8 cellular contexts compared by ENCODE assay signal in genomic region chr14:100108840-100109593, GRCh38. TPM values are rescaled to one million over a fixed set of nuclear protein-coding genes. Genes with fewer than 3 reads are reported as not detected.
DNase-seq lines count a peak whose midpoint lies in the region; ATAC-seq and TF ChIP-seq lines count a peak whose summit lies in the region.

No MANE protein-coding gene starts in this region.

- no peak for TF ChIP-seq POLR2A in heart left ventricle (IDR thresholded peaks at IDR 0.05)
- TF ChIP-seq POLR2A in testis (IDR thresholded peaks at IDR 0.05) = no peak

- no peak for ATAC-seq in activated CD4-positive, alpha-beta T cell treated with anti-CD3 and anti-CD28 coated beads for 36 hours
- no peak for ATAC-seq in activated naive CD4-positive, alpha-beta T cell treated with anti-CD3 and anti-CD28 coated beads, Interleukin-2, amount 50 U/mL, for 72 hours
- ATAC-seq in heart left ventricle = peak in 3 of 4 donors; percentile 5 to 45 (median 8)

- peak overlapping the region; percentile 92 for H3K27ac Mint-ChIP-seq in activated CD4-positive, alpha-beta T cell treated with anti-CD3 and anti-CD28 coated beads for 36 hours
- H3K27ac Mint-ChIP-seq in activated naive CD4-positive, alpha-beta T cell treated with anti-CD3 and anti-CD28 coated beads, Interleukin-2, amount 50 U/mL, for 72 hours = peak overlapping the region; percentile 94 to 97

- peak overlapping the region in 9 of 12 donors; percentile 2 to 67 (median 37) for H3K27ac ChIP-seq in heart left ventricle
- H3K27ac ChIP-seq in testis = no peak overlapping the region

- peak overlapping the region; percentile 36 for H3K9ac ChIP-seq in skeletal muscle satellite cell (ENCODE audit: low read depth, low read length)

- 74 to 81% (median 76%) methylated on average over 10 of the region's 10 CpGs for WGBS in heart left ventricle, 4 donors
- 83 to 89% methylated on average over 10 of the region's 10 CpGs for WGBS in testis, 2 donors

- H3K4me3 ChIP-seq in heart left ventricle (no peak overlapping the region), skeletal muscle satellite cell (ENCODE audit: low read length) (no peak overlapping the region), testis (no peak overlapping the region)

- no peak overlapping the region for H3K4me2 ChIP-seq in skeletal muscle satellite cell (ENCODE audit: low read length)

- H3K9me3 ChIP-seq in heart left ventricle (no peaks in the 10 kb centered on the region), skeletal muscle satellite cell (replicated peaks; ENCODE audit: low read length) (no peaks in the 10 kb centered on the region), testis (no peaks in the 10 kb centered on the region)

- no peaks in the 10 kb centered on the region for H3K9me3 Mint-ChIP-seq in activated CD4-positive, alpha-beta T cell treated with anti-CD3 and anti-CD28 coated beads for 36 hours (ENCODE audit: low read depth)
- no peaks in the 10 kb centered on the region for H3K9me3 Mint-ChIP-seq in activated naive CD4-positive, alpha-beta T cell treated with anti-CD3 and anti-CD28 coated beads, Interleukin-2, amount 50 U/mL, for 72 hours

- H3K4me3 Mint-ChIP-seq in activated CD4-positive, alpha-beta T cell treated with anti-CD3 and anti-CD28 coated beads for 36 hours = no peak overlapping the region

- CTCF ChIA-PET in activated CD4-positive, alpha-beta T cell treated with anti-CD3 and anti-CD28 coated beads for 36 hours (lab: Charles Lee) = interaction anchor here (0.7 to 12.1 kb wide), 18 partner anchors 9 to 138 kb away, joined by 3 to 300 read pairs (median 14); partner anchors contain the start of gene EVL

- TF ChIP-seq CTCF in heart left ventricle (IDR thresholded peaks at IDR 0.05) (no peak), testis (IDR thresholded peaks at IDR 0.05) (no peak)

- H3K36me3 Mint-ChIP-seq in activated CD4-positive, alpha-beta T cell treated with anti-CD3 and anti-CD28 coated beads for 36 hours (ENCODE audit: low read depth) = peaks cover 50% of the 10 kb centered on the region
- H3K36me3 Mint-ChIP-seq in activated naive CD4-positive, alpha-beta T cell treated with anti-CD3 and anti-CD28 coated beads, Interleukin-2, amount 50 U/mL, for 72 hours = peaks cover 42 to 54% of the 10 kb centered on the region in 2 donors

- DNase-seq in activated CD4-positive, alpha-beta T cell treated with anti-CD3 and anti-CD28 coated beads for 36 hours = no peak
- no peak for DNase-seq in activated CD4-positive, alpha-beta T cell treated with anti-CD3 and anti-CD28 coated beads, Interleukin-2, amount 50 U/mL, for 4 hours
- no peak for DNase-seq in activated naive CD4-positive, alpha-beta T cell treated with anti-CD3 and anti-CD28 coated beads, Interleukin-2, amount 50 U/mL, for 72 hours (ENCODE audit: low spot score in 2 of 2)
- DNase-seq in heart left ventricle (peak in 1 of 5 donors; percentile 45), DMS79 treated with DMSO at 0.1 percent for 48 hours (lab: John Stamatoyannopoulos, UW) (no peak), testis (no peak), SHP77 (lab: John Stamatoyannopoulos, UW) (no peak)

- H3K4me1 ChIP-seq in heart left ventricle = peaks cover 0 to 56% (median 39%) of the 10 kb centered on the region in 12 donors
- H3K4me1 ChIP-seq in skeletal muscle satellite cell (ENCODE audit: control insufficient read depth, insufficient read depth, low read length) = peaks cover 42% of the 10 kb centered on the region
- H3K4me1 ChIP-seq in testis = peaks cover 18% of the 10 kb centered on the region

- H3K36me3 ChIP-seq in heart left ventricle (peaks cover 0 to 18% (median 0%) of the 10 kb centered on the region in 9 donors), skeletal muscle satellite cell (ENCODE audit: insufficient read depth, low read length) (no peaks in the 10 kb centered on the region), testis (ENCODE audit: low read depth, missing control alignments) (no peaks in the 10 kb centered on the region)

- no peaks in the 10 kb centered on the region for H3K27me3 ChIP-seq in heart left ventricle
- H3K27me3 ChIP-seq in skeletal muscle satellite cell (ENCODE audit: control insufficient read depth, insufficient read depth, low read length) = no peaks in the 10 kb centered on the region
- no peaks in the 10 kb centered on the region for H3K27me3 ChIP-seq in testis

- peaks cover 73% of the 10 kb centered on the region for H3K4me1 Mint-ChIP-seq in activated CD4-positive, alpha-beta T cell treated with anti-CD3 and anti-CD28 coated beads for 36 hours

- intact Hi-C loops in activated CD4-positive, alpha-beta T cell treated with anti-CD3 and anti-CD28 coated beads for 36 hours (cut with DNase I, micrococcal nuclease) = loop anchor here (1.0 to 5.0 kb wide), 6 partner anchors 36 to 133 kb away; no protein-coding TSS in a partner anchor
- intact Hi-C loops in heart left ventricle (cut with DNase I) (loop anchor here (1.0 to 10.0 kb wide), 10 partner anchors 37 to 128 kb away; no protein-coding TSS in a partner anchor), testis (cut with DNase I; ENCODE audit: low total_unique reads) (no loop called here)

- POLR2A ChIA-PET in activated CD4-positive, alpha-beta T cell treated with anti-CD3 and anti-CD28 coated beads for 36 hours (lab: Charles Lee) = interaction anchor here (1.3 to 11.5 kb wide), 2 partner anchors 27 to 39 kb away, joined by 5 to 162 read pairs; partner anchors contain the start of gene EVL

- no peaks in the 10 kb centered on the region for H3K27me3 Mint-ChIP-seq in activated CD4-positive, alpha-beta T cell treated with anti-CD3 and anti-CD28 coated beads for 36 hours

RNA-seq across cellular contexts. Expression of gene EVL, which starts 43.8 kb away (rescaled TPM):
- total RNA-seq in activated CD4-positive, alpha-beta T cell treated with anti-CD3 and anti-CD28 coated beads for 36 hours = 100 to 1,000 TPM; 249 to 378 TPM
- total RNA-seq in activated naive CD4-positive, alpha-beta T cell treated with anti-CD3 and anti-CD28 coated beads, Interleukin-2, amount 50 U/mL, for 72 hours = 100 to 1,000 TPM; 342 to 426 TPM
- total RNA-seq in heart left ventricle (100 to 1,000 TPM in 1 of 9 donors, 10 to 100 TPM in 8; 31.7 to 116 (median 41.0) TPM), testis (10 to 100 TPM; 91.7 to 96.8 TPM)
- polyA plus RNA-seq in heart left ventricle (10 to 100 TPM; 23.8 to 33.5 TPM), testis (ENCODE audit: insufficient read depth, low read depth, low replicate concordance) (87.4 TPM)
- total RNA-seq in skeletal muscle satellite cell (2012; rRNA removed) = 8.4 and 15.5 TPM in 2 replicates

RNA-seq across cellular contexts. Expression of gene DEGS2, which starts 50.4 kb away (rescaled TPM):
- total RNA-seq in activated CD4-positive, alpha-beta T cell treated with anti-CD3 and anti-CD28 coated beads for 36 hours = 1 to 10 TPM; 2.6 to 2.8 TPM
- 1 to 10 TPM; 1.4 to 3.2 TPM for total RNA-seq in activated naive CD4-positive, alpha-beta T cell treated with anti-CD3 and anti-CD28 coated beads, Interleukin-2, amount 50 U/mL, for 72 hours
- total RNA-seq in heart left ventricle (under 1 TPM in 3 of 9 donors, not detected in 6; 0.22 to 0.48 (median 0.37) TPM), testis (1 to 10 TPM; 3.3 to 5.9 TPM)
- polyA plus RNA-seq in heart left ventricle (under 1 TPM in 1 of 2 donors, not detected in 1; 0.08 TPM), testis (ENCODE audit: insufficient read depth, low read depth, low replicate concordance) (3.9 TPM)
- under 0.01 TPM in 1 of 2 replicates, not detected in the other for total RNA-seq in skeletal muscle satellite cell (2012; rRNA removed)

Comparison
In these comparisons a context has a peak if more than half of its experiments do, and no peak if none do; other contexts are left out.
1. ATAC-seq: peak in heart left ventricle (3 of 4); none in activated CD4-positive, alpha-beta T cell treated with anti-CD3 and anti-CD28 coated beads for 36 hours (single experiment) and activated naive CD4-positive, alpha-beta T cell treated with anti-CD3 and anti-CD28 coated beads, Interleukin-2, amount 50 U/mL, for 72 hours (0 of 2).
2. H3K27ac ChIP-seq: peak in heart left ventricle (9 of 12); none in testis (0 of 2).